1 cellular context compared by ENCODE assay signal in genomic region chr3:170599083-170599482, GRCh38.
TF ChIP-seq lines count a peak whose summit lies in the region.

No MANE protein-coding gene starts in this region.

TF ChIP-seq in WTC11, 78 proteins besides CTCF, POLR2A, EP300 and RAD21 (continued from another document):
- TF ChIP-seq SOX15 (CRISPR knock-in tag; IDR thresholded peaks at IDR 0.05), result no peak
- TF ChIP-seq GABPB1 (CRISPR knock-in tag; IDR thresholded peaks at IDR 0.05), result no peak
- no peak for TF ChIP-seq FOXP4 (CRISPR knock-in tag; IDR thresholded peaks at IDR 0.05)
- TF ChIP-seq, protein P1, sequence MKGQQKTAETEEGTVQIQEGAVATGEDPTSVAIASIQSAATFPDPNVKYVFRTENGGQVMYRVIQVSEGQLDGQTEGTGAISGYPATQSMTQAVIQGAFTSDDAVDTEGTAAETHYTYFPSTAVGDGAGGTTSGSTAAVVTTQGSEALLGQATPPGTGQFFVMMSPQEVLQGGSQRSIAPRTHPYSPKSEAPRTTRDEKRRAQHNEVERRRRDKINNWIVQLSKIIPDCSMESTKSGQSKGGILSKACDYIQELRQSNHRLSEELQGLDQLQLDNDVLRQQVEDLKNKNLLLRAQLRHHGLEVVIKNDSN (CRISPR knock-in tag; IDR thresholded peaks at IDR 0.05), result no peak
- TF ChIP-seq, protein P2, sequence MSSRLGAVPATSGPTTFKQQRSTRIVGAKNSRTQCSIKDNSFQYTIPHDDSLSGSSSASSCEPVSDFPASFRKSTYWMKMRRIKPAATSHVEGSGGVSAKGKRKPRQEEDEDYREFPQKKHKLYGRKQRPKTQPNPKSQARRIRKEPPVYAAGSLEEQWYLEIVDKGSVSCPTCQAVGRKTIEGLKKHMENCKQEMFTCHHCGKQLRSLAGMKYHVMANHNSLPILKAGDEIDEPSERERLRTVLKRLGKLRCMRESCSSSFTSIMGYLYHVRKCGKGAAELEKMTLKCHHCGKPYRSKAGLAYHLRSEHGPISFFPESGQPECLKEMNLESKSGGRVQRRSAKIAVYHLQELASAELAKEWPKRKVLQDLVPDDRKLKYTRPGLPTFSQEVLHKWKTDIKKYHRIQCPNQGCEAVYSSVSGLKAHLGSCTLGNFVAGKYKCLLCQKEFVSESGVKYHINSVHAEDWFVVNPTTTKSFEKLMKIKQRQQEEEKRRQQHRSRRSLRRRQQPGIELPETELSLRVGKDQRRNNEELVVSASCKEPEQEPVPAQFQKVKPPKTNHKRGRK (CRISPR knock-in tag; IDR thresholded peaks at IDR 0.05; ENCODE audit: borderline replicate concordance), result no peak
